ENCODE assay signal across 23 cellular contexts in genomic region chr13:60623131-60623530, GRCh38.
DNase-seq lines count a peak whose midpoint lies in the region; ATAC-seq and TF ChIP-seq lines count a peak whose summit lies in the region.
"Had no signal": no experiment of that assay in that cellular context is flagged by ENCODE, and none has a peak within 500 bp of the region (broad histone marks: within the 10 kb centered on the region; RNA-seq: fewer than 3 reads in every experiment).

No MANE protein-coding gene starts in this region.

- no peaks in the 10 kb centered on the region for H3K9me3 Mint-ChIP-seq in MCF 10A (ENCODE audit: unreplicated experiment)
- peaks cover 3% of the 10 kb centered on the region; the same call in 1 of the 2 replicates for H3K9me3 Mint-ChIP-seq in WTC11

- BruUV-seq in mammary epithelial cell (replicated peaks; lab: Mats Ljungman, UMichigan) (no TSS peak), MCF 10A (replicated peaks; lab: Mats Ljungman, UMichigan) (no TSS peak)

- H3K9me3 ChIP-seq in mammary epithelial cell (replicated peaks; ENCODE audit: insufficient read depth, low read length), result no peaks in the 10 kb centered on the region
- H3K9me3 ChIP-seq: BE2C, BLaER1 had no signal

- H3K4me3 ChIP-seq in mammary epithelial cell (replicated peaks in 1 of 3; ENCODE audit: insufficient read depth in 1 of 3, low read depth in 2 of 3, low read length in 3 of 3), result no peak overlapping the region
- H3K4me3 ChIP-seq: BLaER1, GM12878 had no signal

- no peak overlapping the region for H3K27ac ChIP-seq in mammary epithelial cell (ENCODE audit: insufficient read depth, low read depth, low read length)
- H3K27ac ChIP-seq in foreskin keratinocyte, result no peak overlapping the region
- H3K27ac ChIP-seq: BLaER1 had no signal

- H3K4me1 ChIP-seq in mammary epithelial cell (ENCODE audit: insufficient read depth, low read length) (no peaks in the 10 kb centered on the region), foreskin keratinocyte (no peaks in the 10 kb centered on the region)
- H3K4me1 ChIP-seq: BE2C, BLaER1 had no signal

- H3K79me2 ChIP-seq in mammary epithelial cell (ENCODE audit: insufficient read depth, low read length), result no peaks in the 10 kb centered on the region

- POLR2A ChIA-PET in MCF 10A (lab: Yijun Ruan, JAX), result no interaction called here
- POLR2A ChIA-PET in WTC11 (lab: Charles Lee), result no interaction called here

- CTCF ChIA-PET in mammary epithelial cell (lab: Charles Lee; ENCODE audit: low non-redundant PET), result no interaction called here
- CTCF ChIA-PET in MCF 10A (lab: Yijun Ruan, JAX), result interaction anchor here (0.6 kb wide), 2 partner anchors 42 to 59 kb away, joined by 3 read pairs; no protein-coding TSS in a partner anchor
- CTCF ChIA-PET in WTC11 (lab: Charles Lee), result no interaction called here

- H3K36me3 ChIP-seq in mammary epithelial cell (ENCODE audit: insufficient read depth, low read length), result no peaks in the 10 kb centered on the region
- H3K36me3 ChIP-seq: BE2C, BLaER1 had no signal

- H3K27ac Mint-ChIP-seq in MCF 10A (ENCODE audit: low read depth, unreplicated experiment) (no peak overlapping the region), WTC11 (no peak overlapping the region)
- H3K27ac Mint-ChIP-seq: CD14-positive monocyte; CD4-positive, alpha-beta memory T cell; CD4-positive, CD25-positive, alpha-beta regulatory T cell; CD8-positive, alpha-beta memory T cell had no signal

- H3K4me3 Mint-ChIP-seq in MCF 10A (ENCODE audit: unreplicated experiment) (no peak overlapping the region), WTC11 (no peak overlapping the region)
- H3K4me3 Mint-ChIP-seq: CD14-positive monocyte; CD4-positive, alpha-beta memory T cell; CD4-positive, CD25-positive, alpha-beta regulatory T cell; CD8-positive, alpha-beta memory T cell had no signal

- H3K36me3 Mint-ChIP-seq in MCF 10A (ENCODE audit: insufficient read depth, unreplicated experiment) (peaks cover 6% of the 10 kb centered on the region), WTC11 (no peaks in the 10 kb centered on the region)
- H3K36me3 Mint-ChIP-seq: CD14-positive monocyte; CD4-positive, alpha-beta memory T cell; CD4-positive, CD25-positive, alpha-beta regulatory T cell; CD8-positive, alpha-beta memory T cell had no signal

- intact Hi-C loops in mammary epithelial cell (cut with micrococcal nuclease), result no loop called here
- intact Hi-C loops in MCF 10A (cut with micrococcal nuclease), result no loop called here

- H3K27me3 Mint-ChIP-seq in MCF 10A (ENCODE audit: insufficient read depth, unreplicated experiment), result peaks cover 85% of the 10 kb centered on the region
- peaks cover 11% of the 10 kb centered on the region for H3K27me3 Mint-ChIP-seq in WTC11 (ENCODE audit: low read depth)

- peaks cover 7% of the 10 kb centered on the region for H3K27me3 ChIP-seq in mammary epithelial cell (ENCODE audit: insufficient read depth, low read length)
- H3K27me3 ChIP-seq in foreskin keratinocyte, result peaks cover 21% of the 10 kb centered on the region
- H3K27me3 ChIP-seq: BLaER1 had no signal

- peak; percentile 16 for DNase-seq in mammary epithelial cell
- no peak for DNase-seq in MCF 10A (ENCODE audit: unreplicated experiment)
- peak; percentile 52 to 62 for DNase-seq in foreskin keratinocyte
- DNase-seq in SHP77 (lab: John Stamatoyannopoulos, UW), result no peak
- no peak for DNase-seq in WTC11 (ENCODE audit: low spot score)
- DNase-seq: 8988T; ACHN; BE2C; C1 segment of cervical spinal cord; CD4-positive, alpha-beta memory T cell; CD4-positive, CD25-positive, alpha-beta regulatory T cell; CD8-positive, alpha-beta memory T cell; COR-L47; DMS 273 treated with DMSO at 0.1 percent for 48 hours; DMS153; DMS53; DMS79; DND-41; EL; GDM1 had no signal

- in situ Hi-C loops in mammary epithelial cell (cut with MboI; ENCODE audit: low sequenced_read_pairs in 2 of 2), result no loop called here

- WGBS in mammary epithelial cell (ENCODE audit: low coverage, missing lambda C conversion rate), result 0% methylated on average over 1 of the region's 1 CpG

- no peak for ATAC-seq in foreskin keratinocyte
- no peak for ATAC-seq in WTC11
- ATAC-seq: GM12878 had no signal

- TF ChIP-seq CTCF in mammary epithelial cell (conservative IDR thresholded peaks at IDR 0.05 in 1 of 2, IDR thresholded peaks at IDR 0.05 in 1 of 2; ENCODE audit: extremely low read depth in 1 of 2, insufficient read depth in 1 of 2, low read depth in 1 of 2, low read length in 2 of 2), result no peak
- no peak for TF ChIP-seq CTCF in MCF 10A (IDR thresholded peaks at IDR 0.05; ENCODE audit: unreplicated experiment)
- no peak for TF ChIP-seq CTCF in foreskin keratinocyte (conservative IDR thresholded peaks at IDR 0.05)
- no peak for TF ChIP-seq CTCF in WTC11 (IDR thresholded peaks at IDR 0.05)

- H3K4me2 ChIP-seq in mammary epithelial cell (ENCODE audit: insufficient read depth, low read depth, low read length), result no peak overlapping the region
- H3K4me2 ChIP-seq: BLaER1 had no signal

- H3K4me1 Mint-ChIP-seq in MCF 10A (ENCODE audit: insufficient read depth, unreplicated experiment) (no peaks in the 10 kb centered on the region), WTC11 (peaks cover 11% of the 10 kb centered on the region)
- H3K4me1 Mint-ChIP-seq: CD14-positive monocyte; CD4-positive, alpha-beta memory T cell; CD4-positive, CD25-positive, alpha-beta regulatory T cell; CD8-positive, alpha-beta memory T cell had no signal

- no peak overlapping the region for H2AFZ ChIP-seq in mammary epithelial cell (ENCODE audit: low read depth, low read length)

- dilution Hi-C loops in mammary epithelial cell (cut with HindIII; ENCODE audit: low sequenced_read_pairs), result no loop called here

- H3K9ac ChIP-seq in mammary epithelial cell (ENCODE audit: insufficient read depth, low read length), result no peak overlapping the region
- H3K9ac ChIP-seq: BLaER1 had no signal

- H4K20me1 ChIP-seq in mammary epithelial cell (ENCODE audit: insufficient read depth, low read length), result no peaks in the 10 kb centered on the region
- H4K20me1 ChIP-seq: BLaER1 had no signal

TF ChIP-seq in WTC11, 78 proteins besides CTCF, POLR2A, EP300 and RAD21:
- TF ChIP-seq SMAD3 (CRISPR knock-in tag; IDR thresholded peaks at IDR 0.05; ENCODE audit: borderline replicate concordance) (no peak), IRF1 (CRISPR knock-in tag; IDR thresholded peaks at IDR 0.05) (no peak), RELA (CRISPR knock-in tag; IDR thresholded peaks at IDR 0.05; ENCODE audit: borderline replicate concordance) (no peak), SOX15 (CRISPR knock-in tag; IDR thresholded peaks at IDR 0.05) (no peak)

Comparison
In these comparisons a context has a peak if more than half of its experiments do, and no peak if none do; other contexts are left out.
1. DNase-seq: peak in mammary epithelial cell (single experiment) and foreskin keratinocyte (2 of 2); none in MCF 10A (single experiment), SHP77 (0 of 2) and WTC11 (single experiment).